In genomic region chr6:10099086-10099499, GRCh38 we compare ENCODE assay signal across 11 cellular contexts.
DNase-seq lines count a peak whose midpoint lies in the region; ATAC-seq and TF ChIP-seq lines count a peak whose summit lies in the region.
"Had no signal": no experiment of that assay in that cellular context is flagged by ENCODE, and none has a peak within 500 bp of the region (broad histone marks: within the 10 kb centered on the region; RNA-seq: fewer than 3 reads in every experiment).

No MANE protein-coding gene starts in this region.

- H3K27me3 ChIP-seq in lower lobe of right lung (ENCODE audit: low read depth): peaks cover 6% of the 10 kb centered on the region
- H3K27me3 ChIP-seq: BLaER1 treated with 17β-estradiol and CSF1 and Interleukin-3, amounts not matched to agents 10 nM and 100 nM had no signal

- peak overlapping the region; percentile 22 for H3K4me3 ChIP-seq in lower lobe of right lung
- H3K4me3 ChIP-seq: BLaER1 treated with 17β-estradiol and CSF1 and Interleukin-3, amounts not matched to agents 10 nM and 100 nM had no signal

- intact Hi-C loops in lower lobe of right lung (cut with DNase I): no loop called here

- TF ChIP-seq CTCF in lower lobe of right lung (IDR thresholded peaks at IDR 0.05): no peak

- H3K27ac ChIP-seq in lower lobe of right lung: no peak overlapping the region
- H3K27ac ChIP-seq: BLaER1 treated with 17β-estradiol and CSF1 and Interleukin-3, amounts not matched to agents 10 nM and 100 nM had no signal

- H3K4me3 Mint-ChIP-seq in stimulated activated effector memory CD8-positive, alpha-beta T cell treated with anti-CD3 and anti-CD28 coated beads, Interleukin-12 subunit alpha, Interleukin-12 subunit beta, amount 100 ng/mL, for 72 hours: no peak overlapping the region

- H3K9me3 Mint-ChIP-seq in stimulated activated effector memory CD8-positive, alpha-beta T cell treated with anti-CD3 and anti-CD28 coated beads, Interleukin-12 subunit alpha, Interleukin-12 subunit beta, amount 100 ng/mL, for 72 hours: peaks cover 3% of the 10 kb centered on the region

- no peaks in the 10 kb centered on the region for H3K4me1 ChIP-seq in lower lobe of right lung

- ATAC-seq in lower lobe of right lung: peak; percentile 24 to 43
- no peak for ATAC-seq in GM21423 (IDR thresholded peaks at IDR 0.05; ENCODE audit: unreplicated experiment)
- no peak for ATAC-seq in stimulated activated effector memory CD8-positive, alpha-beta T cell treated with anti-CD3 and anti-CD28 coated beads, Interleukin-12 subunit alpha, Interleukin-12 subunit beta, amount 100 ng/mL, for 72 hours

- H3K27ac Mint-ChIP-seq in stimulated activated effector memory CD8-positive, alpha-beta T cell treated with anti-CD3 and anti-CD28 coated beads, Interleukin-12 subunit alpha, Interleukin-12 subunit beta, amount 100 ng/mL, for 72 hours: no peak overlapping the region

- H3K9me3 ChIP-seq in lower lobe of right lung: no peaks in the 10 kb centered on the region

- H3K36me3 ChIP-seq in lower lobe of right lung: no peaks in the 10 kb centered on the region
- H3K36me3 ChIP-seq: BLaER1 treated with 17β-estradiol and CSF1 and Interleukin-3, amounts not matched to agents 10 nM and 100 nM had no signal

- H3K4me1 Mint-ChIP-seq in stimulated activated effector memory CD8-positive, alpha-beta T cell treated with anti-CD3 and anti-CD28 coated beads, Interleukin-12 subunit alpha, Interleukin-12 subunit beta, amount 100 ng/mL, for 72 hours: no peaks in the 10 kb centered on the region

- DNase-seq in AG20443 (ENCODE audit: low spot score) (peak; percentile 18), NCI-H1417 treated with DMSO at 0.1 percent for 48 hours (lab: John Stamatoyannopoulos, UW) (peak; percentile 62), astrocyte of the hippocampus (ENCODE audit: low read depth, low spot score) (peak; percentile 11), lower lobe of right lung (peak; percentile 51), NCI-H1694 treated with DMSO at 0.1 percent for 48 hours (lab: John Stamatoyannopoulos, UW) (no peak), midbrain (lab: John Stamatoyannopoulos, UW) (no peak)
- no peak for DNase-seq in stimulated activated effector memory CD8-positive, alpha-beta T cell treated with anti-CD3 and anti-CD28 coated beads, Interleukin-12 subunit alpha, Interleukin-12 subunit beta, amount 100 ng/mL, for 72 hours (ENCODE audit: low spot score in 2 of 2)
- DNase-seq: dermis blood vessel endothelial cell, NCI-H1930 had no signal

- no peaks in the 10 kb centered on the region for H3K36me3 Mint-ChIP-seq in stimulated activated effector memory CD8-positive, alpha-beta T cell treated with anti-CD3 and anti-CD28 coated beads, Interleukin-12 subunit alpha, Interleukin-12 subunit beta, amount 100 ng/mL, for 72 hours

Comparison
In these comparisons a context has a peak if more than half of its experiments do, and no peak if none do; other contexts are left out.
1. DNase-seq: peak in AG20443 (single experiment), NCI-H1417 treated with DMSO at 0.1 percent for 48 hours (single experiment), astrocyte of the hippocampus (single experiment) and lower lobe of right lung (single experiment); none in stimulated activated effector memory CD8-positive, alpha-beta T cell treated with anti-CD3 and anti-CD28 coated beads, Interleukin-12 subunit alpha, Interleukin-12 subunit beta, amount 100 ng/mL, for 72 hours (0 of 2), NCI-H1694 treated with DMSO at 0.1 percent for 48 hours (single experiment) and midbrain (single experiment).
2. ATAC-seq: peak in lower lobe of right lung (2 of 2); none in GM21423 (single experiment) and stimulated activated effector memory CD8-positive, alpha-beta T cell treated with anti-CD3 and anti-CD28 coated beads, Interleukin-12 subunit alpha, Interleukin-12 subunit beta, amount 100 ng/mL, for 72 hours (single experiment).